Comparison of ENCODE assay signal across 18 cellular contexts in the genomic region with DNA sequence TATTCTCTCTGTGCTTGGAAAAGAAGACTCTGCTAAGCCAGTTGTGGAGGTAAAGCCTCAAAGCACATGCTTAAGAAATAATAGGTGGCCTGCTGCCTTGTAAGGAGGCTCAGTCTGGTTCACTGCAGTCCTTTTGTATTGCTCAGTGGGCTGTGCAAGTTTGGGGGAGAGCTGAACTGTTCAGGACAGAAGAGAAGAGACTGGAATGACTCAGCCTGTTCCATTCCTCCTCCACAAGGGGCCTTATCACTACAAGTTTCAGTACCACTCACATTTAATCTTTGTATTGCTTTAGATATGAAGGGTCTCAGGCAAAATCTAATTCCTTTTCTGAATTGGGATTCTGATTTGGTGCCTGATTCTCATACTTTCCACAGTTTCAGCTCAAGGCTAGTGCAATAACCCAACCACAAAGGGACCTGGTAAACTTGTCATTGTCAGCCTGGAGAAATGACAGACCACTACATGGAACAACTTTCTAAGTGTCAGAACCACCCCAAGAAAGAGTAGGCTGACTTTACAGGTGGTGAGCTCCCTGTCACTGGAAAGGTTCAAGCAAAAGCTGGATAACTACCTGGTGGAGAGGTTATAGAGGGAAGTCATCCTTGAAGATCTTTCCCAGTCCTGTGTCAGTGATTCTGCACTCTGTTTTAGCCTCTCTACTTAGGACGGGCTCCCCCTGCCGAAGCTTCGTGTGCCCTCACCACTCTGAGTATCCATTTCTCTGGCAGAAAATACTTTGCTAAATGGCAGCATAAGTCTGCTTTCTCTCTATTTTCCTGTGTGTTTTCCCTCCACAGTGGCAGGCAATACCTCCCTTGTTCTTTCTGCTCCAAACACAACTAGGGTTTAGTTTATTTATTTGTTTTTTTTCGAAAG.
DNase-seq lines count a peak whose midpoint lies in the region; ATAC-seq and FAIRE-seq lines count a peak whose summit lies in the region.
"Had no signal": no experiment of that assay in that cellular context is flagged by ENCODE, and none has a peak within 500 bp of the region (broad histone marks: within the 10 kb centered on the region; RNA-seq: fewer than 3 reads in every experiment).

No MANE protein-coding gene starts in this region.

- no peak overlapping the region for H2BK12ac ChIP-seq in neuronal stem cell (ENCODE audit: low read length)

- no peak overlapping the region for H3K4me3 Mint-ChIP-seq in stimulated activated naive CD8-positive, alpha-beta T cell treated with anti-CD3 and anti-CD28 coated beads, Interleukin-15, amount 100 ng/mL, for 72 hours
- H3K4me3 Mint-ChIP-seq: activated CD4-positive, alpha-beta T cell treated with anti-CD3 and anti-CD28 coated beads, Interleukin-2, amount 10 ng/mL, durations not matched to agents 7 days and 5 days; activated T-cell treated with anti-CD3 and anti-CD28 coated beads, Interleukin-2, amount 50 U/mL, for 72 hours had no signal

- H3K4me1 ChIP-seq in Karpas-422 (ENCODE audit: low read length) (no peaks in the 10 kb centered on the region), adipocyte (ENCODE audit: control insufficient read depth, insufficient read depth, low read length) (no peaks in the 10 kb centered on the region), neuronal stem cell (ENCODE audit: control insufficient read depth in 2 of 2, insufficient read depth in 1 of 2, low read depth in 1 of 2, low read length in 2 of 2) (peaks cover 0 to 2% of the 10 kb centered on the region in 2 donors)

- no peak overlapping the region for H4K8ac ChIP-seq in neuronal stem cell (ENCODE audit: low read depth, low read length)

- no peak overlapping the region for H3K18ac ChIP-seq in neuronal stem cell (ENCODE audit: low read length)

- H3K27ac Mint-ChIP-seq in stimulated activated naive CD8-positive, alpha-beta T cell treated with anti-CD3 and anti-CD28 coated beads, Interleukin-15, amount 100 ng/mL, for 72 hours, result no peak overlapping the region
- H3K27ac Mint-ChIP-seq: activated CD4-positive, alpha-beta T cell treated with anti-CD3 and anti-CD28 coated beads, Interleukin-2, amount 10 ng/mL, durations not matched to agents 7 days and 5 days; activated T-cell treated with anti-CD3 and anti-CD28 coated beads, Interleukin-2, amount 50 U/mL, for 72 hours had no signal

- H2BK5ac ChIP-seq in neuronal stem cell (ENCODE audit: low read length), result no peak overlapping the region

- no peaks in the 10 kb centered on the region for H3K9me2 ChIP-seq in Karpas-422 (replicated peaks; ENCODE audit: insufficient read depth, low read length)

- H3K27me3 ChIP-seq in Karpas-422 (ENCODE audit: low read length), result no peaks in the 10 kb centered on the region
- H3K27me3 ChIP-seq in adipocyte (replicated peaks; ENCODE audit: control insufficient read depth, insufficient read depth, low read length), result peaks cover 32% of the 10 kb centered on the region
- no peaks in the 10 kb centered on the region for H3K27me3 ChIP-seq in neuronal stem cell (ENCODE audit: control insufficient read depth in 3 of 3, insufficient read depth in 3 of 3, low read depth in 1 of 3, low read length in 3 of 3)
- H3K27me3 ChIP-seq: BLaER1 had no signal

- no peak overlapping the region for H3K4ac ChIP-seq in neuronal stem cell (ENCODE audit: low read length)

- H3K36me3 ChIP-seq in Karpas-422 (ENCODE audit: insufficient read depth, low read length) (no peaks in the 10 kb centered on the region), adipocyte (ENCODE audit: control insufficient read depth, insufficient read depth, low read length, severe bottlenecking) (no peaks in the 10 kb centered on the region), neuronal stem cell (replicated peaks in 1 of 2; ENCODE audit: control insufficient read depth in 2 of 2, insufficient read depth in 2 of 2, low read length in 2 of 2) (no peaks in the 10 kb centered on the region)
- H3K36me3 ChIP-seq: BLaER1 had no signal

- H3K9me3 Mint-ChIP-seq in stimulated activated naive CD8-positive, alpha-beta T cell treated with anti-CD3 and anti-CD28 coated beads, Interleukin-15, amount 100 ng/mL, for 72 hours, result no peaks in the 10 kb centered on the region
- H3K9me3 Mint-ChIP-seq: activated CD4-positive, alpha-beta T cell treated with anti-CD3 and anti-CD28 coated beads, Interleukin-2, amount 10 ng/mL, durations not matched to agents 7 days and 5 days; activated T-cell treated with anti-CD3 and anti-CD28 coated beads, Interleukin-2, amount 50 U/mL, for 72 hours had no signal

- no peaks in the 10 kb centered on the region for H3K79me2 ChIP-seq in Karpas-422 (ENCODE audit: low read length)

- H3K14ac ChIP-seq in neuronal stem cell (ENCODE audit: low read length), result no peak overlapping the region

- H3K4me2 ChIP-seq in Karpas-422 (ENCODE audit: low read depth, low read length, poor library complexity, severe bottlenecking) (no peak overlapping the region), neuronal stem cell (ENCODE audit: insufficient read depth, low read length, poor library complexity, severe bottlenecking) (no peak overlapping the region)
- H3K4me2 ChIP-seq: PC-9 had no signal

- in situ Hi-C loops in G401 (cut with HindIII; ENCODE audit: low sequenced_read_pairs), result no loop called here

- H3K23ac ChIP-seq in neuronal stem cell (ENCODE audit: low read depth, low read length, poor library complexity), result no peak overlapping the region

- no peaks in the 10 kb centered on the region for H3K9me3 ChIP-seq in Karpas-422 (ENCODE audit: low read length)
- peaks cover 3% of the 10 kb centered on the region for H3K9me3 ChIP-seq in adipocyte (ENCODE audit: control insufficient read depth, low read length)
- H3K9me3 ChIP-seq in neuronal stem cell (replicated peaks in 1 of 2; ENCODE audit: control insufficient read depth in 2 of 2, insufficient read depth in 1 of 2, low read depth in 1 of 2, low read length in 2 of 2), result no peaks in the 10 kb centered on the region
- H3K9me3 ChIP-seq: BLaER1 had no signal

- H2AK5ac ChIP-seq in neuronal stem cell (ENCODE audit: low read depth, low read length), result no peak overlapping the region

- H3K79me1 ChIP-seq in neuronal stem cell (ENCODE audit: low read depth, low read length), result no peaks in the 10 kb centered on the region

- no peak overlapping the region for H3K9ac ChIP-seq in Karpas-422 (ENCODE audit: low read length)
- no peak overlapping the region for H3K9ac ChIP-seq in adipocyte (ENCODE audit: low read length)
- no peak overlapping the region for H3K9ac ChIP-seq in neuronal stem cell (ENCODE audit: low read depth, low read length, poor library complexity)
- H3K9ac ChIP-seq: BLaER1 had no signal

- ATAC-seq in stimulated activated naive CD8-positive, alpha-beta T cell treated with anti-CD3 and anti-CD28 coated beads, Interleukin-15, Interleukin-2, amounts not matched to agents 100 U/mL and 50 U/mL, for 24 hours, result peak; percentile 69
- ATAC-seq in stimulated activated naive CD8-positive, alpha-beta T cell treated with anti-CD3 and anti-CD28 coated beads, Interleukin-15, amount 100 ng/mL, for 72 hours, result no peak
- ATAC-seq: left colon had no signal

- no peak overlapping the region for H4K91ac ChIP-seq in neuronal stem cell (ENCODE audit: low read depth, low read length, poor library complexity)

- H3K27ac ChIP-seq in Karpas-422 (ENCODE audit: low read length) (no peak overlapping the region), neuronal stem cell (replicated peaks; ENCODE audit: low read length) (no peak overlapping the region)
- H3K27ac ChIP-seq: BLaER1, epithelial cell of prostate, PC-9 had no signal

- no peak overlapping the region for H3K4me3 ChIP-seq in Karpas-422 (ENCODE audit: low read length)
- H3K4me3 ChIP-seq in adipocyte (ENCODE audit: low read length), result no peak overlapping the region
- H3K4me3 ChIP-seq in neuronal stem cell (ENCODE audit: low read length in 2 of 2), result no peak overlapping the region
- H3K4me3 ChIP-seq: BLaER1, PC-9 had no signal

- no peaks in the 10 kb centered on the region for H3K4me1 Mint-ChIP-seq in stimulated activated naive CD8-positive, alpha-beta T cell treated with anti-CD3 and anti-CD28 coated beads, Interleukin-15, amount 100 ng/mL, for 72 hours
- H3K4me1 Mint-ChIP-seq: activated CD4-positive, alpha-beta T cell treated with anti-CD3 and anti-CD28 coated beads, Interleukin-2, amount 10 ng/mL, durations not matched to agents 7 days and 5 days had no signal

- peaks cover 22% of the 10 kb centered on the region for H3K27me3 Mint-ChIP-seq in stimulated activated naive CD8-positive, alpha-beta T cell treated with anti-CD3 and anti-CD28 coated beads, Interleukin-15, amount 100 ng/mL, for 72 hours

- H2AFZ ChIP-seq in Karpas-422 (ENCODE audit: low read length) (no peak overlapping the region), neuronal stem cell (ENCODE audit: low read length) (no peak overlapping the region)
- H2AFZ ChIP-seq: PC-9 had no signal

- FAIRE-seq in frontal cortex (lab: Jason Lieb, UNC), result no peak
- FAIRE-seq: colon had no signal

- WGBS in neuronal stem cell (ENCODE audit: extremely low coverage in 2 of 2, insufficient read length in 2 of 2, insufficient replicate concordance in 1 of 2), 2 donors, result no CpG with 5 or more reads among the region's 4 CpGs

- no peak overlapping the region for H2BK120ac ChIP-seq in neuronal stem cell (ENCODE audit: low read depth, low read length)

- no peak overlapping the region for H2BK15ac ChIP-seq in neuronal stem cell (ENCODE audit: low read length)

- no peak for DNase-seq in stimulated activated naive CD8-positive, alpha-beta T cell treated with anti-CD3 and anti-CD28 coated beads, Interleukin-15, Interleukin-2, amounts not matched to agents 100 U/mL and 50 U/mL, for 24 hours
- no peak for DNase-seq in stimulated activated naive CD8-positive, alpha-beta T cell treated with anti-CD3 and anti-CD28 coated beads, Interleukin-15, amount 100 ng/mL, for 72 hours
- DNase-seq in Karpas-422 (peak; percentile 60), adipocyte (ENCODE audit: low read depth) (peak; percentile 17), T-helper 9 cell (no peak), frontal cortex (ENCODE audit: low spot score in 2 of 2) (no peak), neuronal stem cell (ENCODE audit: low spot score) (no peak), G401 (ENCODE audit: low spot score) (no peak)
- DNase-seq: activated CD4-positive, alpha-beta T cell treated with anti-CD3 and anti-CD28 coated beads, Interleukin-2, amount 10 ng/mL, durations not matched to agents 7 days and 5 days; activated T-cell treated with anti-CD3 and anti-CD28 coated beads, Interleukin-2, amount 50 U/mL, for 72 hours; DND-41; left colon; NCI-H2171 treated with DMSO at 0.1 percent for 48 hours; PC-9; T-helper 1 cell had no signal

- no peaks in the 10 kb centered on the region for H4K20me1 ChIP-seq in Karpas-422 (ENCODE audit: insufficient read depth, low read depth, low read length)
- H4K20me1 ChIP-seq: BLaER1 had no signal

Comparison
In these comparisons a context has a peak if more than half of its experiments do, and no peak if none do; other contexts are left out.
1. DNase-seq: peak in Karpas-422 (single experiment) and adipocyte (single experiment); none in stimulated activated naive CD8-positive, alpha-beta T cell treated with anti-CD3 and anti-CD28 coated beads, Interleukin-15, Interleukin-2, amounts not matched to agents 100 U/mL and 50 U/mL, for 24 hours (single experiment), stimulated activated naive CD8-positive, alpha-beta T cell treated with anti-CD3 and anti-CD28 coated beads, Interleukin-15, amount 100 ng/mL, for 72 hours (0 of 2), T-helper 9 cell (single experiment), frontal cortex (0 of 2), neuronal stem cell (single experiment) and G401 (single experiment).